ENCODE assay signal across 25 cellular contexts in genomic region chr10:3140280-3140679, GRCh38. TPM values are rescaled to one million over a fixed set of nuclear protein-coding genes. Genes with fewer than 3 reads are reported as not detected.
DNase-seq lines count a peak whose midpoint lies in the region; ATAC-seq, FAIRE-seq and TF ChIP-seq lines count a peak whose summit lies in the region.
"Had no signal": no experiment of that assay in that cellular context is flagged by ENCODE, and none has a peak within 500 bp of the region (broad histone marks: within the 10 kb centered on the region; RNA-seq: fewer than 3 reads in every experiment).

No MANE protein-coding gene starts in this region.

- H3K9me1 ChIP-seq in endothelial cell of umbilical vein (replicated peaks; ENCODE audit: control insufficient read depth, extremely low read depth, insufficient read depth, low read length): no peaks in the 10 kb centered on the region

- H3K4me1 ChIP-seq in GM23338 (ENCODE audit: insufficient read depth): no peaks in the 10 kb centered on the region
- no peaks in the 10 kb centered on the region for H3K4me1 ChIP-seq in endothelial cell of umbilical vein (ENCODE audit: control insufficient read depth, extremely low read depth, insufficient read depth, low read length)
- no peaks in the 10 kb centered on the region for H3K4me1 ChIP-seq in prostate gland (replicated peaks)

- TF ChIP-seq CTCF in GM23338 (conservative IDR thresholded peaks at IDR 0.05; ENCODE audit: low read depth in 2 of 2) (no peak), endothelial cell of umbilical vein (IDR thresholded peaks at IDR 0.05; ENCODE audit: extremely low read depth in 1 of 2, insufficient read depth in 1 of 2, low read depth in 1 of 2, low read length in 2 of 2) (no peak), prostate gland (IDR thresholded peaks at IDR 0.05) (no peak)

- BruUV-seq in endothelial cell of umbilical vein (replicated peaks; lab: Mats Ljungman, UMichigan): no TSS peak

- H3K79me2 ChIP-seq in GM23338 (replicated peaks; ENCODE audit: insufficient read depth) (no peaks in the 10 kb centered on the region), endothelial cell of umbilical vein (ENCODE audit: control insufficient read depth, insufficient read depth, low read length) (no peaks in the 10 kb centered on the region)

- DNase-seq in Ammon's horn (ENCODE audit: low spot score): peak; percentile 43
- DNase-seq in GM23338 (ENCODE audit: low spot score): no peak
- peak; percentile 30 for DNase-seq in endothelial cell of umbilical vein (ENCODE audit: low read depth, low spot score)
- DNase-seq in prostate gland (ENCODE audit: low spot score): no peak
- no peak for DNase-seq in UCSD-AML1 (lab: John Stamatoyannopoulos, UW; ENCODE audit: unreplicated experiment)
- DNase-seq in islet precursor cell: no peak
- DNase-seq in OCI-M1 (lab: John Stamatoyannopoulos, UW): no peak
- DNase-seq: activated CD4-positive, alpha-beta T cell treated with anti-CD3 and anti-CD28 coated beads, Interleukin-2, amount 10 ng/mL, durations not matched to agents 24 days and 14 days; activated CD8-positive, alpha-beta memory T cell treated with anti-CD3 and anti-CD28 coated beads, Interleukin-2, amount 50 U/mL, for 4 hours; activated gamma-delta T cell; CD4-positive, CD25-positive, alpha-beta regulatory T cell; central memory CD4-positive, alpha-beta T cell; IMR-90; NCI-H1417; NCI-H2107; NCI-H510A treated with DMSO at 0.1 percent for 48 hours; retina; stimulated activated CD4-positive, alpha-beta T cell treated with anti-CD3 and anti-CD28 coated beads, Interleukin-12 subunit alpha, Interleukin-12 subunit beta, amount 100 ng/mL, for 4 hours; T-helper 2 cell had no signal

- no peak overlapping the region for H3K4me2 ChIP-seq in GM23338
- no peak overlapping the region for H3K4me2 ChIP-seq in endothelial cell of umbilical vein (ENCODE audit: insufficient read depth, low read length)

- no peak overlapping the region for H3K4me3 ChIP-seq in GM23338
- H3K4me3 ChIP-seq in endothelial cell of umbilical vein (replicated peaks in 1 of 3; ENCODE audit: insufficient read depth in 1 of 3, low read depth in 1 of 3, low read length in 3 of 3): no peak overlapping the region
- H3K4me3 ChIP-seq in prostate gland: no peak overlapping the region
- H3K4me3 ChIP-seq: SK-N-MC had no signal

- H3K9me3 ChIP-seq in endothelial cell of umbilical vein (replicated peaks; ENCODE audit: control insufficient read depth, insufficient read depth, low read length): no peaks in the 10 kb centered on the region
- no peaks in the 10 kb centered on the region for H3K9me3 ChIP-seq in prostate gland

- H3K9me2 ChIP-seq in GM23338 (ENCODE audit: insufficient read depth): no peaks in the 10 kb centered on the region

- H3K9ac ChIP-seq in endothelial cell of umbilical vein (replicated peaks; ENCODE audit: extremely low read depth, insufficient read depth, low read length): no peak overlapping the region

- H4K20me1 ChIP-seq in GM23338 (replicated peaks; ENCODE audit: insufficient read depth) (peaks cover 17% of the 10 kb centered on the region), endothelial cell of umbilical vein (replicated peaks; ENCODE audit: control insufficient read depth, extremely low read depth, insufficient read depth, low read length) (no peaks in the 10 kb centered on the region)

- no peaks in the 10 kb centered on the region for H3K9me3 Mint-ChIP-seq in GM23338
- H3K9me3 Mint-ChIP-seq: activated CD4-positive, alpha-beta T cell treated with anti-CD3 and anti-CD28 coated beads, Interleukin-2, amount 10 ng/mL, durations not matched to agents 24 days and 14 days; memory B cell had no signal

- peaks cover 7% of the 10 kb centered on the region for H3K27me3 Mint-ChIP-seq in GM23338 (ENCODE audit: insufficient read depth, low read depth, poor library complexity)
- H3K27me3 Mint-ChIP-seq: activated CD4-positive, alpha-beta T cell treated with anti-CD3 and anti-CD28 coated beads, Interleukin-2, amount 10 ng/mL, durations not matched to agents 24 days and 14 days; CD4-positive, CD25-positive, alpha-beta regulatory T cell; memory B cell had no signal

- no peak for TF ChIP-seq POLR2A in endothelial cell of umbilical vein (IDR thresholded peaks at IDR 0.05; ENCODE audit: low read depth, low read length)
- no peak for TF ChIP-seq POLR2A in prostate gland (IDR thresholded peaks at IDR 0.05)

- intact Hi-C loops in endothelial cell of umbilical vein (cut with micrococcal nuclease): no loop called here
- intact Hi-C loops in prostate gland (cut with DNase I): no loop called here

- H3K27me3 ChIP-seq in GM23338 (ENCODE audit: insufficient read depth): no peaks in the 10 kb centered on the region
- H3K27me3 ChIP-seq in endothelial cell of umbilical vein (ENCODE audit: control insufficient read depth in 2 of 2, insufficient read depth in 2 of 2, low read length in 2 of 2): no peaks in the 10 kb centered on the region
- H3K27me3 ChIP-seq in prostate gland (replicated peaks; ENCODE audit: insufficient read depth): no peaks in the 10 kb centered on the region

- H3K4me1 Mint-ChIP-seq in GM23338: no peaks in the 10 kb centered on the region
- H3K4me1 Mint-ChIP-seq: activated CD4-positive, alpha-beta T cell treated with anti-CD3 and anti-CD28 coated beads, Interleukin-2, amount 10 ng/mL, durations not matched to agents 24 days and 14 days; memory B cell had no signal

- dilution Hi-C loops in endothelial cell of umbilical vein (cut with MboI; ENCODE audit: extremely low pct_ligation_motif_present, low sequenced_read_pairs): no loop called here

- no peak overlapping the region for H3K27ac ChIP-seq in GM23338 (ENCODE audit: low read depth)
- H3K27ac ChIP-seq in endothelial cell of umbilical vein (ENCODE audit: insufficient read depth, low read depth, low read length): no peak overlapping the region
- H3K27ac ChIP-seq in prostate gland: peak overlapping the region; percentile 31 to 54
- H3K27ac ChIP-seq: SK-N-MC had no signal

- no peak for FAIRE-seq in endothelial cell of umbilical vein (lab: Jason Lieb, UNC)
- FAIRE-seq: G401.6, GM18507, H54, keratinocyte had no signal

- H3K36me3 Mint-ChIP-seq in GM23338 (ENCODE audit: low read depth): peaks cover 86% of the 10 kb centered on the region

- no peak overlapping the region for H2AFZ ChIP-seq in GM23338
- no peak overlapping the region for H2AFZ ChIP-seq in endothelial cell of umbilical vein (ENCODE audit: low read depth, low read length)

- H3K27ac Mint-ChIP-seq in GM23338: peak overlapping the region; percentile 67; the same call in 1 of the 2 replicates
- H3K27ac Mint-ChIP-seq: activated CD4-positive, alpha-beta T cell treated with anti-CD3 and anti-CD28 coated beads, Interleukin-2, amount 10 ng/mL, durations not matched to agents 24 days and 14 days; memory B cell had no signal

- no peak for ATAC-seq in GM23338

- POLR2A ChIA-PET in endothelial cell of umbilical vein (lab: Charles Lee): no interaction called here

- H3K36me3 ChIP-seq in GM23338 (ENCODE audit: insufficient read depth) (peaks cover 33% of the 10 kb centered on the region), endothelial cell of umbilical vein (ENCODE audit: control insufficient read depth in 2 of 2, extremely low read depth in 1 of 2, insufficient read depth in 2 of 2, low read length in 2 of 2) (peaks cover 36 to 59% of the 10 kb centered on the region in 2 experiments), prostate gland (peaks cover 6 to 15% of the 10 kb centered on the region in 2 donors)

- no peak overlapping the region for H3K4me3 Mint-ChIP-seq in GM23338
- H3K4me3 Mint-ChIP-seq: activated CD4-positive, alpha-beta T cell treated with anti-CD3 and anti-CD28 coated beads, Interleukin-2, amount 10 ng/mL, durations not matched to agents 24 days and 14 days; CD4-positive, CD25-positive, alpha-beta regulatory T cell; memory B cell had no signal

- no peaks in the 10 kb centered on the region; the same call in 1 of the 2 replicates for H3F3A ChIP-seq in GM23338 (replicated peaks; ENCODE audit: low read depth)

- WGBS in prostate gland: 32% methylated on average over 9 of the region's 9 CpGs

- CTCF ChIA-PET in endothelial cell of umbilical vein (lab: Charles Lee): interaction anchor here (1.0 kb wide), 1 partner anchor 17 kb away, joined by 3 read pairs; no protein-coding TSS in a partner anchor

TF ChIP-seq in GM23338, 12 proteins besides CTCF, POLR2A, EP300 and RAD21 (continues in another document):
- TF ChIP-seq NANOG (IDR thresholded peaks at IDR 0.05; ENCODE audit: borderline replicate concordance) (no peak), EZH2 (IDR thresholded peaks at IDR 0.05; ENCODE audit: low read depth, unreplicated experiment) (no peak), ZNF331 (CRISPR knock-in tag; IDR thresholded peaks at IDR 0.05; ENCODE audit: low read depth) (no peak), EZH2phosphoT487 (IDR thresholded peaks at IDR 0.05; ENCODE audit: unreplicated experiment) (no peak)

TF ChIP-seq in endothelial cell of umbilical vein, 7 proteins besides CTCF, POLR2A, EP300 and RAD21:
- TF ChIP-seq, protein P1, sequence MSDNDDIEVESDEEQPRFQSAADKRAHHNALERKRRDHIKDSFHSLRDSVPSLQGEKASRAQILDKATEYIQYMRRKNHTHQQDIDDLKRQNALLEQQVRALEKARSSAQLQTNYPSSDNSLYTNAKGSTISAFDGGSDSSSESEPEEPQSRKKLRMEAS (IDR thresholded peaks at IDR 0.05; ENCODE audit: insufficient read depth, insufficient read length): no peak
- TF ChIP-seq POLR2AphosphoS5 (IDR thresholded peaks at IDR 0.05; ENCODE audit: insufficient read depth, low read depth, low read length) (peak; percentile 58), FOS (IDR thresholded peaks at IDR 0.05; ENCODE audit: borderline replicate concordance, insufficient read depth, low read length) (no peak), MYC (IDR thresholded peaks at IDR 0.05; ENCODE audit: low read depth, low read length) (no peak), EZH2 (IDR thresholded peaks at IDR 0.05; ENCODE audit: borderline replicate concordance, low read depth, low read length, severe bottlenecking) (no peak), GATA2 (IDR thresholded peaks at IDR 0.05; ENCODE audit: insufficient read depth, insufficient read length, low read depth, low read length) (no peak), JUN (IDR thresholded peaks at IDR 0.05; ENCODE audit: borderline replicate concordance, insufficient read depth, insufficient read length, low read depth) (no peak)

RNA-seq across cellular contexts. Expression of gene PITRM1, which starts 32.3 kb away (rescaled TPM):
- 33.0 and 51.1 TPM in 2 replicates for total RNA-seq in GM23338 (2014; rRNA removed; shearing (Covaris generic))
- polyA plus RNA-seq in GM23338 (2016; fragmentation: Nextera tagmentation; extraction: Ambion mirVana) (25.1 and 29.0 TPM in 2 replicates), endothelial cell of umbilical vein (73.5 and 83.2 TPM in 2 replicates)
- total RNA-seq in endothelial cell of umbilical vein (101 and 145 TPM in 2 replicates), prostate gland (100 to 1,000 TPM in 1 of 2 donors, 10 to 100 TPM in 1; 47.7 to 103 TPM)
- polyA plus RNA-seq in endothelial cell of umbilical vein (2011; cell fraction: cytosol; rRNA removed): 75.3 and 79.0 TPM in 2 replicates
- 339 and 341 TPM in 2 replicates for polyA plus RNA-seq in endothelial cell of umbilical vein (2011; cell fraction: nucleus; rRNA removed)
- polyA plus RNA-seq in endothelial cell of umbilical vein (2012): 160 and 185 TPM in 2 replicates
- polyA minus RNA-seq in endothelial cell of umbilical vein: 97.3 and 115 TPM in 2 replicates
- polyA minus RNA-seq in endothelial cell of umbilical vein (2011; cell fraction: cytosol; rRNA and poly(A)+ RNA removed): 15.4 TPM
- polyA minus RNA-seq in endothelial cell of umbilical vein (2011; cell fraction: nucleus; rRNA and poly(A)+ RNA removed): 144 and 170 TPM in 2 replicates

Comparison
In these comparisons a context has a peak if more than half of its experiments do, and no peak if none do; other contexts are left out.
1. DNase-seq: peak in Ammon's horn (single experiment) and endothelial cell of umbilical vein (single experiment); none in GM23338 (single experiment), prostate gland (single experiment), UCSD-AML1 (single experiment), islet precursor cell (single experiment) and OCI-M1 (single experiment).
2. H3K27ac ChIP-seq: peak in prostate gland (2 of 2); none in GM23338 (single experiment) and endothelial cell of umbilical vein (single experiment).